In genomic region chr2:118012778-118013177, GRCh38 we compare ENCODE assay signal across 1 cellular context.
TF ChIP-seq lines count a peak whose summit lies in the region.

No MANE protein-coding gene starts in this region.

TF ChIP-seq in GM23338, 12 proteins besides CTCF, POLR2A, EP300 and RAD21 (continued from another document):
- TF ChIP-seq REST (IDR thresholded peaks at IDR 0.05; ENCODE audit: unreplicated experiment) = no peak
